Comparison of ENCODE assay signal across 8 cellular contexts in genomic region chr12:57772429-57773322, GRCh38. TPM values are rescaled to one million over a fixed set of nuclear protein-coding genes. Genes with fewer than 3 reads are reported as not detected.
DNase-seq lines count a peak whose midpoint lies in the region; ATAC-seq and TF ChIP-seq lines count a peak whose summit lies in the region.

Gene EEF1AKMT3, plus strand, starts transcription at chr12:57772614. Its CDS starts 111 bp downstream, at chr12:57772725.

- in situ Hi-C loops in SK-MEL-5 (cut with HindIII; ENCODE audit: low pct_unique_long_range_greater_than_20kb, low sequenced_read_pairs) = no loop called here

- peaks cover 2% of the 10 kb centered on the region; the same call in 1 of the 2 replicates for H3K36me3 ChIP-seq in BJ (ENCODE audit: control insufficient read depth, insufficient read depth, low read length)

- H3K27me3 ChIP-seq in BJ (ENCODE audit: control insufficient read depth, insufficient read depth, low read length) = no peaks in the 10 kb centered on the region

- no peak for TF ChIP-seq CTCF in BJ (IDR thresholded peaks at IDR 0.05; ENCODE audit: insufficient read depth, low read depth, low read length)
- no peak for TF ChIP-seq CTCF in coronary artery (IDR thresholded peaks at IDR 0.05)

- no peak for DNase-seq in BJ (ENCODE audit: low read depth)
- DNase-seq in SK-MEL-5 (ENCODE audit: low read depth, low spot score) = peak; percentile 69
- DNase-seq in coronary artery (ENCODE audit: low spot score) = no peak
- peak; percentile 70 for DNase-seq in left lobe of liver (ENCODE audit: low spot score)
- DNase-seq in stimulated activated naive CD8-positive, alpha-beta T cell treated with anti-CD3 and anti-CD28 coated beads, Interleukin-15, Interleukin-2, amounts not matched to agents 100 U/mL and 50 U/mL, for 24 hours = peak; percentile 60
- no peak for DNase-seq in occipital lobe (lab: John Stamatoyannopoulos, UW)

- POLR2A ChIA-PET in BJ (lab: Charles Lee) = interaction anchor here (0.6 to 0.7 kb wide), 4 partner anchors 20 to 124 kb away, joined by 3 to 9 read pairs (median 3); partner anchors contain the start of gene CDK4

- ATAC-seq in GM19035 (IDR thresholded peaks at IDR 0.05; ENCODE audit: unreplicated experiment) = peak; percentile 17
- peak; percentile 21 for ATAC-seq in HG03469 (IDR thresholded peaks at IDR 0.05; ENCODE audit: unreplicated experiment)
- ATAC-seq in left lobe of liver = peak; percentile 76
- peak; percentile 16 for ATAC-seq in stimulated activated naive CD8-positive, alpha-beta T cell treated with anti-CD3 and anti-CD28 coated beads, Interleukin-15, Interleukin-2, amounts not matched to agents 100 U/mL and 50 U/mL, for 24 hours

- peak within 1 kb of the TSS; percentile 91 for H3K4me3 ChIP-seq in BJ (ENCODE audit: low read depth, low read length)
- peak within 1 kb of the TSS; percentile 93 for H3K4me3 ChIP-seq in coronary artery

- H3K27ac ChIP-seq in coronary artery = peak within 1 kb of the TSS; percentile 46 to 99

- CTCF ChIA-PET in BJ (lab: Yijun Ruan, JAX) = interaction anchor here (0.6 to 1.2 kb wide), 6 partner anchors 9 to 189 kb away, joined by 3 to 4 read pairs (median 4); partner anchors contain the start of gene TSFM

RNA-seq across cellular contexts. Expression of gene EEF1AKMT3, which starts in this region (rescaled TPM):
- polyA plus RNA-seq in BJ (2011; rRNA removed) = 9.1 and 9.2 TPM in 2 replicates
- polyA minus RNA-seq in BJ (2011; rRNA and poly(A)+ RNA removed) = 12.0 and 13.8 TPM in 2 replicates
- 4.0 and 6.3 TPM in 2 replicates for total RNA-seq in SK-MEL-5 (2014; rRNA removed; shearing (Covaris generic))
- 8.2 and 13.2 TPM in 2 replicates for polyA plus RNA-seq in SK-MEL-5 (2015; cell fraction: cytosol; rRNA removed)
- polyA plus RNA-seq in SK-MEL-5 (2015; cell fraction: nucleus; rRNA removed) = 13.8 and 15.9 TPM in 2 replicates
- 6.0 TPM for total RNA-seq in left lobe of liver
- 2.2 TPM for total RNA-seq in occipital lobe

Comparison
In these comparisons a context has a peak if more than half of its experiments do, and no peak if none do; other contexts are left out.
1. DNase-seq: peak in SK-MEL-5 (single experiment), left lobe of liver (single experiment) and stimulated activated naive CD8-positive, alpha-beta T cell treated with anti-CD3 and anti-CD28 coated beads, Interleukin-15, Interleukin-2, amounts not matched to agents 100 U/mL and 50 U/mL, for 24 hours (single experiment); none in BJ (single experiment), coronary artery (single experiment) and occipital lobe (single experiment).
2. ATAC-seq: peak in every context shown above with its lines; median percentile 76 in left lobe of liver; 21 in HG03469; 17 in GM19035; 16 in stimulated activated naive CD8-positive, alpha-beta T cell treated with anti-CD3 and anti-CD28 coated beads, Interleukin-15, Interleukin-2, amounts not matched to agents 100 U/mL and 50 U/mL, for 24 hours.